In genomic region chr5:115616492-115616891, GRCh38 we compare ENCODE assay signal across 21 cellular contexts.
"Had no signal": no experiment of that assay in that cellular context is flagged by ENCODE, and none has a peak within 500 bp of the region (broad histone marks: within the 10 kb centered on the region; RNA-seq: fewer than 3 reads in every experiment).

No MANE protein-coding gene starts in this region.

- ATAC-seq: activated T-cell treated with anti-CD3 and anti-CD28 coated beads, Interleukin-2, amount 50 U/mL, for 4 hours; T-cell had no signal

- H3K27me3 Mint-ChIP-seq: activated naive CD8-positive, alpha-beta T cell; T-cell had no signal

- H3K4me3 Mint-ChIP-seq: activated naive CD4-positive, alpha-beta T cell treated with anti-CD3 and anti-CD28 coated beads for 36 hours; activated naive CD8-positive, alpha-beta T cell; activated T-cell treated with anti-CD3 and anti-CD28 coated beads, Interleukin-2, amount 50 U/mL, for 4 hours; T-cell had no signal

- H3K27ac ChIP-seq: WERI-Rb-1 had no signal

- DNase-seq: activated CD4-positive, alpha-beta T cell treated with anti-CD3 and anti-CD28 coated beads for 48 hours; activated CD4-positive, alpha-beta T cell treated with anti-CD3 and anti-CD28 coated beads, Interleukin-2, amount 50 U/mL, for 4 hours; activated CD4-positive, CD25-positive, alpha-beta regulatory T cell treated with anti-CD3 and anti-CD28 coated beads, Interleukin-2, amount 50 U/mL, for 72 hours; activated CD8-positive, alpha-beta memory T cell treated with anti-CD3 and anti-CD28 coated beads for 24 hours; activated effector memory CD4-positive, alpha-beta T cell treated with anti-CD3 and anti-CD28 coated beads, Interleukin-2, amount 50 U/mL, for 16 hours; activated naive CD4-positive, alpha-beta T cell treated with anti-CD3 and anti-CD28 coated beads for 36 hours; activated T-cell treated with anti-CD3 and anti-CD28 coated beads, Interleukin-2, amount 50 U/mL, for 4 hours; central memory CD4-positive, alpha-beta T cell; KBM-7; NCI-H1048; NCI-H146; NCI-H2029; NCI-H2107; NCI-H345; NCI-H510A; NCI-H69; NK-92 treated with Interleukin-12 subunit alpha and Interleukin-12 subunit beta, amount 100 ng/mL, for 24 hours; SIG-M5; T-cell; WERI-Rb-1 had no signal

- H3K27ac Mint-ChIP-seq: activated naive CD4-positive, alpha-beta T cell treated with anti-CD3 and anti-CD28 coated beads for 36 hours; activated naive CD8-positive, alpha-beta T cell; T-cell had no signal

- H3K9me3 Mint-ChIP-seq: activated naive CD4-positive, alpha-beta T cell treated with anti-CD3 and anti-CD28 coated beads for 36 hours; activated T-cell treated with anti-CD3 and anti-CD28 coated beads, Interleukin-2, amount 50 U/mL, for 4 hours; T-cell had no signal
